1 cellular context compared by ENCODE assay signal in genomic region chr1:12532405-12533315, GRCh38.
TF ChIP-seq lines count a peak whose summit lies in the region.

No MANE protein-coding gene starts in this region.

TF ChIP-seq in K562, 482 proteins besides CTCF, POLR2A, EP300 and RAD21 (continued from another document):
- no peak for TF ChIP-seq MGA (IDR thresholded peaks at IDR 0.05)
